Comparison of ENCODE assay signal across 25 cellular contexts in the genomic region with DNA sequence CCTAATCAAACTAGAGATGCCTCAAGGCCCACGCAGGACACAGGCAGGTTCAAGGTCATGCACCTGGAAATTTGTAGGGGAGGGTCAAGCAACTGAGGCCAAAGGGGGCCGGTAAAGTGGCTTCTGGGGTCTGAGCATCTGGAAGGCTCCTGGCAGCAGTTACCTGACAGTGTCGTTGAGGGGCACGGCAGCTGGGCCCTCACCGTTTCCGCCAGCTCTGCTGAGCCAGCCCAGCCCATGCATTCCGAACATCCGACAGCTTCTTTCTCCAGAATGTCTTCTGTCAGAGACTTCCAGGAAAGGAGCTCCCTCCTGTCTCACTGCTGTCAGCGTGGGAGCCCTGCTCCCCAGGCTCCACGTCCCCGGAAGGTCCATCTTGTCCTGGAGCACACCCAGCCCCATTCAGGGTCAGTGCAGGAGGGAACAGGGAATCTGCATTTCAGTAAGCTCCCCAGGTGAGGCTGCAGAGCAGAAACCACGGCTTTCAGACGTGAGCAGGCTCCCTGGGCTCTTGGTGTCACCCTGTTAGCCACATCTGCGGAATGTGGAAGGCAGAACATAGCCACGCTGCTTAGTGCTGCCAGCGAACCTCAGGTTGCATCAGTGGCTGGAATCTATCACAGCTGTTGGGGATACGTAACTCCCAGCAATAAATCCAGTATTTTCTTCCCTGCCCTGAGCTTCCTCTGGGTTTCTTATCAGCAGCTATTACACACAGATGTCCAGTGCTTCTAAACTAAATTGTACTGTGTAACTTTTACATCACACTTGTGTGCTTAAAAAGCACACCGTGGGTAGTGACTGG. TPM values are rescaled to one million over a fixed set of nuclear protein-coding genes. Genes with fewer than 3 reads are reported as not detected.
DNase-seq lines count a peak whose midpoint lies in the region; ATAC-seq and TF ChIP-seq lines count a peak whose summit lies in the region.
"Had no signal": no experiment of that assay in that cellular context is flagged by ENCODE, and none has a peak within 500 bp of the region (broad histone marks: within the 10 kb centered on the region; RNA-seq: fewer than 3 reads in every experiment).

No MANE protein-coding gene starts in this region.

- CTCF ChIA-PET in AG04449 (lab: Yijun Ruan, JAX), result interaction anchor here (0.8 to 9.1 kb wide), 12 partner anchors 10 to 537 kb away, joined by 3 to 153 read pairs (median 4); no protein-coding TSS in a partner anchor

- no peak overlapping the region for H3K4me3 ChIP-seq in AG04449 (ENCODE audit: low read depth, low read length)
- H3K4me3 ChIP-seq: breast epithelium, GM12878, transverse colon had no signal

- POLR2A ChIA-PET in AG04449 (lab: Yijun Ruan, JAX), result no interaction called here

- DNase-seq in AG04449 (ENCODE audit: low read depth, low spot score) (peak; percentile 29), GM04503 (ENCODE audit: low read depth) (peak; percentile 30), fibroblast of peridontal ligament (ENCODE audit: extremely low read depth) (peak; percentile 18), myocyte (ENCODE audit: low read depth) (peak; percentile 40), HCEC 1CT (no peak)
- DNase-seq: activated CD8-positive, alpha-beta T cell treated with anti-CD3 and anti-CD28 coated beads, Interleukin-2, amount 10 ng/mL, durations not matched to agents 7 days and 5 days; activated T-cell treated with anti-CD3 and anti-CD28 coated beads, Interleukin-2, amount 50 U/mL, for 72 hours; dermis blood vessel endothelial cell; hippocampal formation; midbrain; NCI-H1048; NCI-H2081 treated with DMSO at 0.1 percent for 48 hours; NCI-H524 treated with DMSO at 0.1 percent for 48 hours; retina; stimulated activated naive CD4-positive, alpha-beta T cell treated with Interleukin-2 at 50 U/mL for 16 hours; transverse colon had no signal

- ATAC-seq in HG03097 (IDR thresholded peaks at IDR 0.05; ENCODE audit: low FRiP score, unreplicated experiment), result no peak
- no peak for ATAC-seq in GM18870 (IDR thresholded peaks at IDR 0.05; ENCODE audit: unreplicated experiment)
- ATAC-seq in GM21447 (IDR thresholded peaks at IDR 0.05; ENCODE audit: unreplicated experiment), result no peak
- ATAC-seq: activated CD8-positive, alpha-beta T cell treated with anti-CD3 and anti-CD28 coated beads, Interleukin-2, amount 10 ng/mL, durations not matched to agents 7 days and 5 days; activated naive CD4-positive, alpha-beta T cell treated with anti-CD3 and anti-CD28 coated beads, Interleukin-2, amount 50 U/mL, for 72 hours; activated T-cell treated with anti-CD3 and anti-CD28 coated beads, Interleukin-2, amount 50 U/mL, for 72 hours; GM12878 had no signal

- no peak for TF ChIP-seq CTCF in AG04449 (IDR thresholded peaks at IDR 0.05; ENCODE audit: insufficient read depth, low read length, missing control alignments)

RNA-seq across cellular contexts. Expression of gene FAM3B, which starts 36.3 kb away (rescaled TPM):
- total RNA-seq in myocyte, result not detected in 2 replicates
- not detected for polyA plus RNA-seq in myocyte (2012)
- total RNA-seq: activated CD8-positive, alpha-beta T cell treated with anti-CD3 and anti-CD28 coated beads, Interleukin-2, amount 10 ng/mL, durations not matched to agents 7 days and 5 days; activated naive CD4-positive, alpha-beta T cell treated with anti-CD3 and anti-CD28 coated beads, Interleukin-2, amount 50 U/mL, for 72 hours; activated T-cell treated with anti-CD3 and anti-CD28 coated beads, Interleukin-2, amount 50 U/mL, for 72 hours; B cell; dermis blood vessel endothelial cell; G401; GM12878; T-helper 1 cell treated with Interleukin-12 subunit alpha and Interleukin-12 subunit beta and Interleukin-4 antibody, amounts not matched to agents 30 ng/mL and 1 ng/mL, for 36 hours had no signal
